8 cellular contexts compared by ENCODE assay signal in genomic region chr15:41969851-41970431, GRCh38. TPM values are rescaled to one million over a fixed set of nuclear protein-coding genes. Genes with fewer than 3 reads are reported as not detected.
DNase-seq lines count a peak whose midpoint lies in the region; ATAC-seq, FAIRE-seq and TF ChIP-seq lines count a peak whose summit lies in the region.

No MANE protein-coding gene starts in this region.

- in situ Hi-C loops in KBM-7 (cut with MboI; ENCODE audit: low pct_unique_long_range_greater_than_20kb, low sequenced_read_pairs) (no loop called here), GM12878 (cut with MboI) (no loop called here)

- RAD21 ChIA-PET in GM12878 (lab: Charles Lee; ENCODE audit: unreplicated experiment): interaction anchor here (0.8 to 9.0 kb wide), 11 partner anchors 12 to 303 kb away, joined by 3 to 97 read pairs (median 4); partner anchors contain the start of genes GANC, MAPKBP1 and TMEM87A

- peaks cover 75% of the 10 kb centered on the region for H3K79me2 ChIP-seq in GM12878 (ENCODE audit: control insufficient read depth, insufficient read depth, low read length)

- H3K36me3 Mint-ChIP-seq in Caco-2 (ENCODE audit: insufficient read depth, unreplicated experiment) (peaks cover 30% of the 10 kb centered on the region), naive B cell (no peaks in the 10 kb centered on the region)

- H3K4me1 Mint-ChIP-seq in Caco-2 (ENCODE audit: low read depth, unreplicated experiment) (peaks cover 48% of the 10 kb centered on the region), naive B cell (peaks cover 56 to 72% (median 64%) of the 10 kb centered on the region in 3 donors)

- ATAC-seq in GM12878 (peak; percentile 48), naive B cell (ENCODE audit: low read depth in 2 of 2) (peak; percentile 7 to 12), HG03280 (IDR thresholded peaks at IDR 0.05; ENCODE audit: unreplicated experiment) (no peak)

- H3K9me3 Mint-ChIP-seq in Caco-2 (ENCODE audit: unreplicated experiment) (no peaks in the 10 kb centered on the region), naive B cell (no peaks in the 10 kb centered on the region)

- H3K27ac ChIP-seq in GM12878 (ENCODE audit: control insufficient read depth, insufficient read depth): peak overlapping the region; percentile 100

- POLR2A ChIA-PET in Caco-2 (lab: Charles Lee): no interaction called here
- POLR2A ChIA-PET in GM12878 (lab: Charles Lee): interaction anchor here (1.1 to 7.2 kb wide), 9 partner anchors 14 to 310 kb away, joined by 3 to 67 read pairs (median 4); partner anchors contain the start of genes MAPKBP1 and MGA

- peak; percentile 35 to 59; a peak in 2 of 4 replicates for TF ChIP-seq EP300 in GM12878 (IDR thresholded peaks at IDR 0.05; ENCODE audit: borderline replicate concordance in 1 of 2, control insufficient read depth in 1 of 2, low read depth in 2 of 2, low read length in 2 of 2)

- H3K36me3 ChIP-seq in Caco-2 (ENCODE audit: control insufficient read depth, insufficient read depth, low read length): no peaks in the 10 kb centered on the region; the same call in 1 of the 2 replicates
- peaks cover 0 to 7% of the 10 kb centered on the region in 2 experiments; a peak in 2 of 4 replicates for H3K36me3 ChIP-seq in GM12878 (ENCODE audit: control insufficient read depth in 2 of 2, insufficient read depth in 2 of 2, low read length in 1 of 2)

- H3K9me3 ChIP-seq in Caco-2: no peaks in the 10 kb centered on the region
- no peaks in the 10 kb centered on the region for H3K9me3 ChIP-seq in GM12878 (replicated peaks; ENCODE audit: control insufficient read depth, insufficient read depth, low read length)

- SMC1A ChIA-PET in GM12878 (lab: Charles Lee; ENCODE audit: uncharacterized antibody, unreplicated experiment): interaction anchor here (0.8 to 9.7 kb wide), 10 partner anchors 9 to 197 kb away, joined by 3 to 179 read pairs (median 5); partner anchors contain the start of gene MAPKBP1

- TF ChIP-seq POLR2A in GM12878 (IDR thresholded peaks at IDR 0.05; ENCODE audit: low read depth, low read length): no peak

- H3K4me3 ChIP-seq in Caco-2 (ENCODE audit: low read depth, low read length): no peak overlapping the region
- peak overlapping the region; percentile 93 for H3K4me3 ChIP-seq in GM12878

- peak overlapping the region; percentile 91 for H3K4me2 ChIP-seq in GM12878 (ENCODE audit: control insufficient read depth, insufficient read depth)

- intact Hi-C loops in Caco-2 (cut with micrococcal nuclease; ENCODE audit: unreplicated experiment): loop anchor here (1.0 to 5.0 kb wide), 3 partner anchors 9 to 302 kb away; partner anchors contain the start of genes GANC and TMEM87A
- intact Hi-C loops in GM12878 (cut with micrococcal nuclease; ENCODE audit: unreplicated experiment): loop anchor here (2.0 to 5.0 kb wide), 4 partner anchors 35 to 638 kb away; partner anchors contain the start of genes JMJD7, MAPKBP1, NUSAP1 and OIP5

- no peak for TF ChIP-seq RAD21 in GM12878 (IDR thresholded peaks at IDR 0.05; ENCODE audit: insufficient read depth, low read depth, low read length)

- TF ChIP-seq CTCF in Caco-2 (IDR thresholded peaks at IDR 0.05; ENCODE audit: insufficient read depth in 1 of 2, low read depth in 1 of 2, low read length in 1 of 2, severe bottlenecking in 1 of 2, unreplicated experiment in 1 of 2): no peak
- TF ChIP-seq CTCF in GM12878 (IDR thresholded peaks at IDR 0.05 in 2 of 3, conservative IDR thresholded peaks at IDR 0.05 in 1 of 3; ENCODE audit: control insufficient read depth in 2 of 3, extremely low read depth in 1 of 3, insufficient read depth in 1 of 3, low read depth in 3 of 3, low read length in 3 of 3): no peak

- H4K20me1 ChIP-seq in GM12878 (ENCODE audit: control insufficient read depth, insufficient read depth): no peaks in the 10 kb centered on the region

- no peak overlapping the region for H2AFZ ChIP-seq in GM12878 (ENCODE audit: control insufficient read depth, low read depth, low read length)

- no peak for FAIRE-seq in GM12878 (lab: Jason Lieb, UNC)

- CTCF ChIA-PET in Caco-2 (lab: Charles Lee) (interaction anchor here (0.5 to 0.8 kb wide), 2 partner anchors 77 to 118 kb away, joined by 3 read pairs; no protein-coding TSS in a partner anchor), GM12878 (lab: Yijun Ruan, JAX) (interaction anchor here (0.8 to 3.9 kb wide), 9 partner anchors 8 to 196 kb away, joined by 3 to 27 read pairs (median 4); partner anchors contain the start of gene MAPKBP1)

- H3K27me3 Mint-ChIP-seq in Caco-2 (ENCODE audit: insufficient read depth, unreplicated experiment): no peaks in the 10 kb centered on the region
- peaks cover 5 to 12% (median 10%) of the 10 kb centered on the region in 3 donors for H3K27me3 Mint-ChIP-seq in naive B cell

- H3K4me3 Mint-ChIP-seq in Caco-2 (ENCODE audit: unreplicated experiment) (peak overlapping the region; percentile 88), naive B cell (peak overlapping the region; percentile 23 to 97 (median 88))

- DNase-seq in Caco-2 (no peak), KBM-7 (peak; percentile 45), GM12878 (ENCODE audit: low read depth, low spot score) (peak; percentile 88), naive B cell (peak; percentile 48), nucleus accumbens (lab: John Stamatoyannopoulos, UW) (no peak), NCI-H510A treated with DMSO at 0.1 percent for 48 hours (lab: John Stamatoyannopoulos, UW) (no peak), AML-193 (lab: John Stamatoyannopoulos, UW) (no peak)

- no peaks in the 10 kb centered on the region for H3K27me3 ChIP-seq in Caco-2 (replicated peaks; ENCODE audit: control insufficient read depth, insufficient read depth, low read length)
- H3K27me3 ChIP-seq in GM12878 (replicated peaks in 1 of 2; ENCODE audit: control insufficient read depth in 2 of 2, insufficient read depth in 2 of 2, low read length in 1 of 2): no peaks in the 10 kb centered on the region

- BruUV-seq in Caco-2 (replicated peaks; lab: Mats Ljungman, UMichigan) (no TSS peak), GM12878 (replicated peaks; lab: Mats Ljungman, UMichigan) (no TSS peak)

- WGBS in GM12878 (ENCODE audit: insufficient coverage, insufficient replicate concordance, low lambda C conversion rate, missing lambda C conversion rate): 4% methylated on average over 3 of the region's 3 CpGs

- peaks cover 40% of the 10 kb centered on the region for H3K4me1 ChIP-seq in Caco-2
- peaks cover 40% of the 10 kb centered on the region for H3K4me1 ChIP-seq in GM12878 (ENCODE audit: control insufficient read depth, insufficient read depth, low read length)

- H3K9ac ChIP-seq in GM12878 (ENCODE audit: control insufficient read depth, insufficient read depth, low read length): peak overlapping the region; percentile 98

- peak overlapping the region; percentile 75 for H3K27ac Mint-ChIP-seq in Caco-2 (ENCODE audit: unreplicated experiment)
- H3K27ac Mint-ChIP-seq in naive B cell: peak overlapping the region; percentile 40 to 96 (median 92)

TF ChIP-seq in GM12878, 131 proteins besides CTCF, POLR2A, EP300 and RAD21 (continues in another document):
- TF ChIP-seq NR2F1 (conservative IDR thresholded peaks at IDR 0.05) (peak; percentile 53), FOXK2 (IDR thresholded peaks at IDR 0.05) (no peak), BHLHE40 (IDR thresholded peaks at IDR 0.05; ENCODE audit: borderline replicate concordance in 1 of 2, low read depth in 2 of 2, low read length in 1 of 2) (peak in 1 of 2 experiments; percentile 40; a peak in 1 of 4 replicates), TCF12 (IDR thresholded peaks at IDR 0.05; ENCODE audit: low read depth, low read length) (no peak), TCF3 (IDR thresholded peaks at IDR 0.05; ENCODE audit: borderline replicate concordance, insufficient read depth, low read depth, low read length) (no peak), TARDBP (IDR thresholded peaks at IDR 0.05; ENCODE audit: borderline replicate concordance) (no peak)

RNA-seq across cellular contexts. Expression of gene EHD4, which starts 2.4 kb away (rescaled TPM):
- 31.6 TPM in 2 replicates for total RNA-seq in Caco-2 (2022)
- total RNA-seq in GM12878 (2013; cell fraction: nucleolus; rRNA removed): 41.9 and 43.4 TPM in 2 replicates
- total RNA-seq in GM12878 (2014; rRNA removed): 48.2 and 49.6 TPM in 2 replicates
- 24.3 and 26.0 TPM in 2 replicates for total RNA-seq in GM12878 (2014; rRNA removed; fragmentation: Illumina TruSeq; extraction: Trizol)
- 52.1 and 53.2 TPM in 2 replicates for total RNA-seq in GM12878 (2021)
- 15.6 TPM for polyA plus RNA-seq in GM12878 (2011; ENCODE audit: low read depth)
- 25.6 and 42.2 TPM in 2 replicates for polyA plus RNA-seq in GM12878 (2011; rRNA removed)
- 45.7 and 57.3 TPM in 2 replicates for polyA plus RNA-seq in GM12878 (2011; cell fraction: cytosol; rRNA removed)
- 28.0 and 35.6 TPM in 2 replicates for polyA plus RNA-seq in GM12878 (2011; cell fraction: nucleus; rRNA removed)
- 26.7 and 28.7 TPM in 2 replicates for polyA plus RNA-seq in GM12878 (2012)
- polyA plus RNA-seq in GM12878 (2014; fragmentation: Illumina TruSeq; extraction: Trizol): 18.9 and 29.3 TPM in 2 replicates
- 1 to 10 TPM; 4.2 to 8.6 TPM for polyA plus RNA-seq in GM12878 (2014; fragmentation: Nextera tagmentation; extraction: Ambion mirVana)
- polyA plus RNA-seq in GM12878 (2014; rRNA removed): 47.3 and 50.1 TPM in 2 replicates
- polyA plus RNA-seq in GM12878 (2016; fragmentation: Nextera tagmentation; extraction: Ambion mirVana): 10 to 100 TPM; 60.7 to 62.9 TPM
- polyA minus RNA-seq in GM12878 (2011; rRNA and poly(A)+ RNA removed): 50.8 and 76.6 TPM in 2 replicates
- 28.7 and 30.8 TPM in 2 replicates for polyA minus RNA-seq in GM12878 (2011; cell fraction: cytosol; rRNA and poly(A)+ RNA removed)
- 36.1 and 67.5 TPM in 2 replicates for polyA minus RNA-seq in GM12878 (2011; cell fraction: nucleus; rRNA and poly(A)+ RNA removed)
- 1 to 10 TPM; 4.1 to 9.2 (median 6.9) TPM for polyA plus RNA-seq in naive B cell (ENCODE audit: low read depth in 6 of 6)

RNA-seq across cellular contexts. Expression of gene PLA2G4E, which starts 50.9 kb away (rescaled TPM):
- total RNA-seq in Caco-2 (2022) (1.4 and 1.8 TPM in 2 replicates), GM12878 (2014; rRNA removed) (0.06 TPM in 1 of 2 replicates, not detected in the other), GM12878 (2014; rRNA removed; fragmentation: Illumina TruSeq; extraction: Trizol) (0.05 TPM in 1 of 2 replicates, not detected in the other), GM12878 (2021) (0.05 and 0.11 TPM in 2 replicates)
- total RNA-seq in GM12878 (2013; cell fraction: nucleolus; rRNA removed): 0.07 and 0.46 TPM in 2 replicates
- not detected for polyA plus RNA-seq in GM12878 (2011; ENCODE audit: low read depth)
- polyA plus RNA-seq in GM12878 (2011; rRNA removed) (0.07 TPM in 2 replicates), GM12878 (2014; fragmentation: Illumina TruSeq; extraction: Trizol) (0.06 TPM in 1 of 2 replicates, not detected in the other), GM12878 (2014; fragmentation: Nextera tagmentation; extraction: Ambion mirVana) (not detected), GM12878 (2014; rRNA removed) (0.15 and 0.32 TPM in 2 replicates), GM12878 (2016; fragmentation: Nextera tagmentation; extraction: Ambion mirVana) (not detected), naive B cell (ENCODE audit: low read depth in 6 of 6) (not detected)
- polyA plus RNA-seq in GM12878 (2011; cell fraction: cytosol; rRNA removed): 0.07 and 0.10 TPM in 2 replicates
- 0.21 and 0.28 TPM in 2 replicates for polyA plus RNA-seq in GM12878 (2011; cell fraction: nucleus; rRNA removed)
- polyA plus RNA-seq in GM12878 (2012): 0.06 TPM in 1 of 2 replicates, not detected in the other
- 0.10 and 0.37 TPM in 2 replicates for polyA minus RNA-seq in GM12878 (2011; rRNA and poly(A)+ RNA removed)
- polyA minus RNA-seq in GM12878 (2011; cell fraction: cytosol; rRNA and poly(A)+ RNA removed): not detected in 2 replicates
- polyA minus RNA-seq in GM12878 (2011; cell fraction: nucleus; rRNA and poly(A)+ RNA removed): not detected in 2 replicates

Comparison
In these comparisons a context has a peak if more than half of its experiments do, and no peak if none do; other contexts are left out.
1. DNase-seq: peak in KBM-7 (single experiment), GM12878 (single experiment) and naive B cell (single experiment); none in Caco-2 (0 of 2), nucleus accumbens (0 of 56), NCI-H510A treated with DMSO at 0.1 percent for 48 hours (single experiment) and AML-193 (0 of 2).